ENCODE assay signal across 8 cellular contexts in genomic region chr17:59521465-59522126, GRCh38.
DNase-seq lines count a peak whose midpoint lies in the region; ATAC-seq, FAIRE-seq and TF ChIP-seq lines count a peak whose summit lies in the region.

No MANE protein-coding gene starts in this region.

- DNase-seq in GM04504 (ENCODE audit: low read depth) (peak; percentile 10), NCI-H1092 treated with DMSO at 0.1 percent for 48 hours (lab: John Stamatoyannopoulos, UW) (peak; percentile 33), astrocyte of the spinal cord (ENCODE audit: low read depth, low spot score) (peak; percentile 54), iPS DF 4.7 (ENCODE audit: extremely low read depth, low spot score) (peak; percentile 64)
- peak; percentile 10 to 55 for DNase-seq in stimulated activated CD4-positive, alpha-beta T cell treated with anti-CD3 and anti-CD28 coated beads, Interleukin-15, amount 100 ng/mL, for 48 hours (ENCODE audit: low read depth in 2 of 2)

- H3K4me3 ChIP-seq in astrocyte of the spinal cord (ENCODE audit: low read depth, low read length) = no peak overlapping the region

- peak; percentile 87 for TF ChIP-seq CTCF in astrocyte of the spinal cord (IDR thresholded peaks at IDR 0.05; ENCODE audit: low read depth, low read length)

- ATAC-seq in HG02870 (IDR thresholded peaks at IDR 0.05; ENCODE audit: unreplicated experiment) (no peak), HG02981 (IDR thresholded peaks at IDR 0.05; ENCODE audit: unreplicated experiment) (no peak)

- in situ Hi-C loops in astrocyte of the spinal cord (cut with HindIII; ENCODE audit: low sequenced_read_pairs) = no loop called here

- peak; percentile 87 for FAIRE-seq in TTC549 (lab: Jason Lieb, UNC)

Comparison
In these comparisons a context has a peak if more than half of its experiments do, and no peak if none do; other contexts are left out.
1. DNase-seq: peak in every context shown above with its lines; median percentile 64 in iPS DF 4.7; 54 in astrocyte of the spinal cord; 33 in NCI-H1092 treated with DMSO at 0.1 percent for 48 hours; 32 in stimulated activated CD4-positive, alpha-beta T cell treated with anti-CD3 and anti-CD28 coated beads, Interleukin-15, amount 100 ng/mL, for 48 hours; 10 in GM04504.